In the genomic region with DNA sequence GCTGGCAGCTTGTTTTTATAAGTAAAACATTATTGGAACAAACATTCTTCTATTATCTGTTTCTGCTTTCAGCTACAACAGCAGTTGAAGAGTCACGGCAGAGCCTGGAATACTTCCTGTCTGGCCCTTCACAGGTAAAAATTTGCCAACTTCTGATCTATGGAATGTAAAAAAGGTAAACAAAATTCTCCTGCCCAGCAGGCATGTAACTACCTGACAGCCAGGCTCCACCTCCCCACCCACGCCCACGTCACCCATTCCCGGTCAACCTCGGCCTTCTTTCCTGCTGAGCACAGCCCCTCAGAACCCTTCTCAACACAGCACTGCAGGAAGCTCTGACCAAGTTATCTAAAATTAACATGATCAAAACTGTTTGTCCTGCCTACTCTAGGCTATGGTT, we compare ENCODE assay signal across 14 cellular contexts.
DNase-seq lines count a peak whose midpoint lies in the region; ATAC-seq and TF ChIP-seq lines count a peak whose summit lies in the region.
"Had no signal": no experiment of that assay in that cellular context is flagged by ENCODE, and none has a peak within 500 bp of the region (broad histone marks: within the 10 kb centered on the region; RNA-seq: fewer than 3 reads in every experiment).

No MANE protein-coding gene starts in this region.

- no peaks in the 10 kb centered on the region for H3K36me3 ChIP-seq in adrenal gland (replicated peaks in 1 of 2)
- H3K36me3 ChIP-seq in lower lobe of right lung, result no peaks in the 10 kb centered on the region
- H3K36me3 ChIP-seq in testis (ENCODE audit: low read depth, missing control alignments), result no peaks in the 10 kb centered on the region
- H3K36me3 ChIP-seq in esophagus muscularis mucosa, result no peaks in the 10 kb centered on the region
- H3K36me3 ChIP-seq: HAP-1 had no signal

- H3K9me3 ChIP-seq in adrenal gland (replicated peaks in 1 of 3) (peaks cover 0 to 10% (median 3%) of the 10 kb centered on the region in 3 donors), lower lobe of right lung (peaks cover 13% of the 10 kb centered on the region), testis (no peaks in the 10 kb centered on the region), esophagus muscularis mucosa (peaks cover 0 to 11% (median 8%) of the 10 kb centered on the region in 4 donors)
- H3K9me3 ChIP-seq: HAP-1 had no signal

- peak; percentile 35 for DNase-seq in NCI-H2029 treated with DMSO at 0.1 percent for 48 hours (lab: John Stamatoyannopoulos, UW)
- no peak for DNase-seq in NCI-H2029 (lab: John Stamatoyannopoulos, UW)
- peak in 5 of 7 donors; percentile 2 to 21 (median 5) for DNase-seq in adrenal gland
- no peak for DNase-seq in lower lobe of right lung
- peak; percentile 8 for DNase-seq in testis
- no peak for DNase-seq in esophagus muscularis mucosa (ENCODE audit: extremely low spot score)
- no peak for DNase-seq in NOMO-1 treated with dmso at 0.1 percent for 144 hours (lab: John Stamatoyannopoulos, UW; ENCODE audit: unreplicated experiment)
- DNase-seq: activated CD4-positive, alpha-beta T cell treated with anti-CD3 and anti-CD28 coated beads, Interleukin-2, amount 50 U/mL, for 1 hour; activated gamma-delta T cell treated with Interleukin-2 at 50 U/mL for 16 hours; MV-4-11 had no signal

- TF ChIP-seq CTCF in adrenal gland (IDR thresholded peaks at IDR 0.05) (no peak), lower lobe of right lung (IDR thresholded peaks at IDR 0.05) (no peak), testis (IDR thresholded peaks at IDR 0.05) (no peak), esophagus muscularis mucosa (IDR thresholded peaks at IDR 0.05) (no peak)

- ATAC-seq in lower lobe of right lung, result peak; percentile 73 to 90
- no peak for ATAC-seq in GM19463 (IDR thresholded peaks at IDR 0.05; ENCODE audit: unreplicated experiment)
- ATAC-seq: natural killer cell treated with Interleukin-12 subunit alpha and Interleukin-12 subunit beta and Interleukin-15 and Interleukin-18, amount 100 ng/mL, for 72 hours had no signal

- intact Hi-C loops in adrenal gland (cut with DNase I), result no loop called here
- intact Hi-C loops in lower lobe of right lung (cut with DNase I), result no loop called here
- intact Hi-C loops in testis (cut with DNase I; ENCODE audit: low total_unique reads), result no loop called here
- intact Hi-C loops in esophagus muscularis mucosa (cut with DNase I), result no loop called here

- H3K4me3 ChIP-seq in adrenal gland (no peak overlapping the region), lower lobe of right lung (no peak overlapping the region), testis (no peak overlapping the region), esophagus muscularis mucosa (no peak overlapping the region)
- H3K4me3 ChIP-seq: HAP-1, skin epidermis had no signal

- H3K27ac ChIP-seq in adrenal gland (no peak overlapping the region), lower lobe of right lung (no peak overlapping the region), testis (no peak overlapping the region), esophagus muscularis mucosa (replicated peaks in 1 of 4) (no peak overlapping the region)
- H3K27ac ChIP-seq: skin epidermis had no signal

- WGBS in adrenal gland, 4 donors, result 83 to 95% (median 89%) methylated on average over 5 of the region's 5 CpGs
- WGBS in testis, 2 donors, result 84 to 86% methylated on average over 5 of the region's 5 CpGs
- WGBS in esophagus muscularis mucosa, result 88% methylated on average over 5 of the region's 5 CpGs

- H3K4me1 ChIP-seq in adrenal gland (replicated peaks in 1 of 2), result no peaks in the 10 kb centered on the region
- H3K4me1 ChIP-seq in lower lobe of right lung, result peaks cover 10% of the 10 kb centered on the region
- peaks cover 5% of the 10 kb centered on the region for H3K4me1 ChIP-seq in testis
- H3K4me1 ChIP-seq in esophagus muscularis mucosa, result peaks cover 6 to 15% (median 8%) of the 10 kb centered on the region in 4 donors
- H3K4me1 ChIP-seq: HAP-1 had no signal

- H3K27me3 ChIP-seq in adrenal gland, result no peaks in the 10 kb centered on the region
- H3K27me3 ChIP-seq in lower lobe of right lung (ENCODE audit: low read depth), result no peaks in the 10 kb centered on the region
- no peaks in the 10 kb centered on the region for H3K27me3 ChIP-seq in testis
- H3K27me3 ChIP-seq in esophagus muscularis mucosa, result no peaks in the 10 kb centered on the region

- no peak for TF ChIP-seq EP300 in esophagus muscularis mucosa (IDR thresholded peaks at IDR 0.05)

- TF ChIP-seq POLR2A in adrenal gland (IDR thresholded peaks at IDR 0.05), result no peak
- no peak for TF ChIP-seq POLR2A in testis (IDR thresholded peaks at IDR 0.05)
- no peak for TF ChIP-seq POLR2A in esophagus muscularis mucosa (IDR thresholded peaks at IDR 0.05; ENCODE audit: low read depth)

Comparison
In these comparisons a context has a peak if more than half of its experiments do, and no peak if none do; other contexts are left out.
1. DNase-seq: peak in NCI-H2029 treated with DMSO at 0.1 percent for 48 hours (single experiment), adrenal gland (5 of 7) and testis (single experiment); none in NCI-H2029 (single experiment), lower lobe of right lung (single experiment), esophagus muscularis mucosa (single experiment) and NOMO-1 treated with dmso at 0.1 percent for 144 hours (single experiment).